ENCODE assay signal across 25 cellular contexts in the genomic region with DNA sequence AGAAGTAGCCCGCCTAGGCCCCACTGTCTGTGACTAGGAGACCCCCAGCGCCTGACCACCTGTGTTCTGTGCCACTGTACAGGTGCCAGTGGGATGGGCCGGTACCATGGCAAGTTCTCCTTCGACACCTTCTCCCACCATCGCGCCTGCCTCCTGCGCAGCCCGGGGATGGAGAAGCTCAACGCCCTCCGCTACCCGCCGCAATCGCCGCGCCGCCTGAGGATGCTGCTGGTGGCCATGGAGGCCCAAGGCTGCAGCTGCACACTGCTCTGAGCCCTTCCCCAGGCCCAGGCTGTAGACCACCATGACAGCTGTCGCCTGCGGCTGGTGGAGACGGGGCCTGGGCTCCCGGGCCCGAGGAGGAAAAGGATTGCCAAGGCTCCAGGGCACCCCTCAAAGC. TPM values are rescaled to one million over a fixed set of nuclear protein-coding genes. Genes with fewer than 3 reads are reported as not detected.
DNase-seq lines count a peak whose midpoint lies in the region; ATAC-seq and TF ChIP-seq lines count a peak whose summit lies in the region.
"Had no signal": no experiment of that assay in that cellular context is flagged by ENCODE, and none has a peak within 500 bp of the region (broad histone marks: within the 10 kb centered on the region; RNA-seq: fewer than 3 reads in every experiment).

No MANE protein-coding gene starts in this region.

- H2AFZ ChIP-seq in PC-3 (ENCODE audit: low read length) (no peak overlapping the region), neuronal stem cell (ENCODE audit: low read length) (no peak overlapping the region)
- H2AFZ ChIP-seq: GM23338 had no signal

- no peaks in the 10 kb centered on the region for H3K9me3 Mint-ChIP-seq in Calu3 (ENCODE audit: low read depth, unreplicated experiment)
- H3K9me3 Mint-ChIP-seq: activated naive CD4-positive, alpha-beta T cell treated with anti-CD3 and anti-CD28 coated beads, Interleukin-2, amount 50 U/mL, for 72 hours; GM23338 had no signal

- H3K27ac ChIP-seq in PC-3 (ENCODE audit: low read length) (peak overlapping the region; percentile 95), caudate nucleus (ENCODE audit: low read depth, low read length) (peak overlapping the region; percentile 36), neuronal stem cell (replicated peaks; ENCODE audit: low read length) (no peak overlapping the region)
- H3K27ac ChIP-seq: C4-2B, upper lobe of left lung had no signal

- H3K4me3 ChIP-seq in PC-3 (ENCODE audit: low read length) (no peak overlapping the region), neuronal stem cell (ENCODE audit: low read length in 2 of 2) (no peak overlapping the region)
- H3K4me3 ChIP-seq: GM23338, MG63, spleen, upper lobe of left lung had no signal

- H3K9ac ChIP-seq in PC-3 (ENCODE audit: low read length), result peak overlapping the region; percentile 96
- H3K9ac ChIP-seq in neuronal stem cell (ENCODE audit: low read depth, low read length, poor library complexity), result peak overlapping the region; percentile 55

- no peaks in the 10 kb centered on the region for H3K9me2 ChIP-seq in PC-3 (replicated peaks; ENCODE audit: low read length)

- peaks cover 16% of the 10 kb centered on the region for H3K79me1 ChIP-seq in neuronal stem cell (ENCODE audit: low read depth, low read length)

- CTCF ChIA-PET in Calu3 (lab: Charles Lee), result no interaction called here
- CTCF ChIA-PET in PC-3 (lab: Charles Lee), result no interaction called here

- H3K27me3 ChIP-seq in PC-3 (ENCODE audit: low read length) (no peaks in the 10 kb centered on the region), neuronal stem cell (ENCODE audit: control insufficient read depth in 3 of 3, insufficient read depth in 3 of 3, low read depth in 1 of 3, low read length in 3 of 3) (no peaks in the 10 kb centered on the region)
- H3K27me3 ChIP-seq: MG63, spleen, upper lobe of left lung had no signal

- POLR2A ChIA-PET in PC-3 (lab: Charles Lee; ENCODE audit: unreplicated experiment), result no interaction called here

- peak overlapping the region; percentile 82 for H3K27ac Mint-ChIP-seq in Calu3 (ENCODE audit: unreplicated experiment)
- H3K27ac Mint-ChIP-seq: activated naive CD4-positive, alpha-beta T cell treated with anti-CD3 and anti-CD28 coated beads, Interleukin-2, amount 50 U/mL, for 72 hours; GM23338 had no signal

- no peak for ATAC-seq in PC-3
- ATAC-seq: activated naive CD4-positive, alpha-beta T cell treated with anti-CD3 and anti-CD28 coated beads, Interleukin-2, amount 50 U/mL, for 72 hours; GM23338; left lobe of liver had no signal

- H3K4me2 ChIP-seq in PC-3 (ENCODE audit: low read length), result peak overlapping the region; percentile 70
- no peak overlapping the region for H3K4me2 ChIP-seq in neuronal stem cell (ENCODE audit: insufficient read depth, low read length, poor library complexity, severe bottlenecking)
- H3K4me2 ChIP-seq: GM23338 had no signal

- peaks cover 31% of the 10 kb centered on the region for H3K4me1 Mint-ChIP-seq in Calu3 (ENCODE audit: low read depth, unreplicated experiment)

- WGBS in neuronal stem cell (ENCODE audit: extremely low coverage in 2 of 2, insufficient read length in 2 of 2, insufficient replicate concordance in 1 of 2), 2 donors, result no CpG with 5 or more reads among the region's 21 CpGs

- H3K36me3 Mint-ChIP-seq in Calu3 (ENCODE audit: insufficient read depth, unreplicated experiment), result peaks cover 70% of the 10 kb centered on the region

- no peak overlapping the region for H2BK120ac ChIP-seq in neuronal stem cell (ENCODE audit: low read depth, low read length)

- no peak overlapping the region for H3K4ac ChIP-seq in neuronal stem cell (ENCODE audit: low read length)

- peak overlapping the region; percentile 21 for H3K4me3 Mint-ChIP-seq in Calu3 (ENCODE audit: low read depth, unreplicated experiment)
- H3K4me3 Mint-ChIP-seq: GM23338 had no signal

- H4K91ac ChIP-seq in neuronal stem cell (ENCODE audit: low read depth, low read length, poor library complexity), result no peak overlapping the region

- H3K14ac ChIP-seq in neuronal stem cell (ENCODE audit: low read length), result no peak overlapping the region

- intact Hi-C loops in Calu3 (cut with micrococcal nuclease; ENCODE audit: unreplicated experiment), result no loop called here
- intact Hi-C loops in PC-3 (cut with micrococcal nuclease), result no loop called here

- no peaks in the 10 kb centered on the region for H4K20me1 ChIP-seq in PC-3 (ENCODE audit: low read length)

- H3K9me3 ChIP-seq in PC-3 (ENCODE audit: low read length) (no peaks in the 10 kb centered on the region), neuronal stem cell (replicated peaks in 1 of 2; ENCODE audit: control insufficient read depth in 2 of 2, insufficient read depth in 1 of 2, low read depth in 1 of 2, low read length in 2 of 2) (peaks cover 1 to 17% of the 10 kb centered on the region in 2 donors)
- H3K9me3 ChIP-seq: upper lobe of left lung had no signal

- TF ChIP-seq CTCF in Calu3 (IDR thresholded peaks at IDR 0.05; ENCODE audit: unreplicated experiment) (no peak), PC-3 (conservative IDR thresholded peaks at IDR 0.05; ENCODE audit: low read depth, low read length) (no peak)

- DNase-seq in Calu3 (no peak), PC-3 (no peak), caudate nucleus (lab: John Stamatoyannopoulos, UW) (no peak), neuronal stem cell (ENCODE audit: low spot score) (no peak), EL (no peak), Kasumi-1 (lab: John Stamatoyannopoulos, UW) (no peak), NCI-H187 treated with DMSO at 0.1 percent for 48 hours (lab: John Stamatoyannopoulos, UW) (no peak), NCI-H1105 treated with DMSO at 0.1 percent for 48 hours (lab: John Stamatoyannopoulos, UW) (no peak)
- DNase-seq: activated CD4-positive, alpha-beta T cell treated with anti-CD3 and anti-CD28 coated beads for 4 hours; activated T-cell treated with anti-CD3 and anti-CD28 coated beads for 4 hours; DND-41; naive B cell; NCI-H2081; NCI-H2227 treated with DMSO at 0.1 percent for 48 hours; NCI-H69; RPMI8226; spleen; stimulated activated CD4-positive, alpha-beta T cell treated with anti-CD3 and anti-CD28 coated beads, Interleukin-2, amount 100 ng/mL, for 48 hours had no signal

- H3K36me3 ChIP-seq in PC-3 (ENCODE audit: low read depth, low read length) (peaks cover 9% of the 10 kb centered on the region; the same call in 1 of the 2 replicates), neuronal stem cell (replicated peaks in 1 of 2; ENCODE audit: control insufficient read depth in 2 of 2, insufficient read depth in 2 of 2, low read length in 2 of 2) (peaks cover 7 to 20% of the 10 kb centered on the region in 2 donors)

- H2BK5ac ChIP-seq in neuronal stem cell (ENCODE audit: low read length), result no peak overlapping the region

- H3K23ac ChIP-seq in neuronal stem cell (ENCODE audit: low read depth, low read length, poor library complexity), result no peak overlapping the region

- peaks cover 39% of the 10 kb centered on the region for H3K79me2 ChIP-seq in PC-3 (ENCODE audit: low read length)

- no peak overlapping the region for H2AK5ac ChIP-seq in neuronal stem cell (ENCODE audit: low read depth, low read length)

- H3K4me1 ChIP-seq in PC-3 (ENCODE audit: insufficient read depth, low read length) (peaks cover 44% of the 10 kb centered on the region), neuronal stem cell (ENCODE audit: control insufficient read depth in 2 of 2, insufficient read depth in 1 of 2, low read depth in 1 of 2, low read length in 2 of 2) (peaks cover 14% of the 10 kb centered on the region in 2 donors)

- H4K8ac ChIP-seq in neuronal stem cell (ENCODE audit: low read depth, low read length), result no peak overlapping the region

- no peak overlapping the region for H2BK15ac ChIP-seq in neuronal stem cell (ENCODE audit: low read length)

- no peak overlapping the region for H2BK12ac ChIP-seq in neuronal stem cell (ENCODE audit: low read length)

- no peak overlapping the region for H3K18ac ChIP-seq in neuronal stem cell (ENCODE audit: low read length)

- peaks cover 8% of the 10 kb centered on the region for H3F3A ChIP-seq in PC-3 (ENCODE audit: low read length, unreplicated experiment)

- BruUV-seq in Calu3 (replicated peaks; lab: Mats Ljungman, UMichigan) (no TSS peak), PC-3 (replicated peaks; lab: Mats Ljungman, UMichigan) (no TSS peak)

- H3K27me3 Mint-ChIP-seq in Calu3 (ENCODE audit: unreplicated experiment), result no peaks in the 10 kb centered on the region

RNA-seq across cellular contexts. Expression of gene NDUFS8, which starts 2.8 kb away (rescaled TPM):
- total RNA-seq in Calu3 (2022) (163 and 166 TPM in 2 replicates), PC-3 (2014; rRNA removed) (560 and 576 TPM in 2 replicates)
- 144 TPM for polyA plus RNA-seq in neuronal stem cell (2013, experiment 1 of 2)
- 148 TPM for polyA plus RNA-seq in neuronal stem cell (2013, experiment 2 of 2)

RNA-seq across cellular contexts. Expression of gene TCIRG1, which starts 11.2 kb away (rescaled TPM):
- 42.1 and 49.7 TPM in 2 replicates for total RNA-seq in Calu3 (2022)
- total RNA-seq in PC-3 (2014; rRNA removed), result 183 and 203 TPM in 2 replicates
- 5.7 TPM for polyA plus RNA-seq in neuronal stem cell (2013, experiment 1 of 2)
- 4.8 TPM for polyA plus RNA-seq in neuronal stem cell (2013, experiment 2 of 2)

RNA-seq across cellular contexts. Expression of gene ALDH3B1, which starts 17.5 kb away (rescaled TPM):
- total RNA-seq in Calu3 (2022) (41.6 and 68.2 TPM in 2 replicates), PC-3 (2014; rRNA removed) (26.0 and 28.1 TPM in 2 replicates)
- polyA plus RNA-seq in neuronal stem cell (2013, experiment 1 of 2), result 0.25 TPM
- 0.22 TPM for polyA plus RNA-seq in neuronal stem cell (2013, experiment 2 of 2)
- total RNA-seq: GM23338; T-helper 2 cell treated with Interferon-gamma antibody and Interleukin-4, amounts not matched to agents 100 ng/mL and 5 ng/mL, for 36 hours had no signal

RNA-seq across cellular contexts. Expression of gene UNC93B1, which starts 23.8 kb away (rescaled TPM):
- total RNA-seq in Calu3 (2022) (71.2 and 92.6 TPM in 2 replicates), PC-3 (2014; rRNA removed) (66.8 and 77.0 TPM in 2 replicates)
- 4.9 TPM for polyA plus RNA-seq in neuronal stem cell (2013, experiment 1 of 2)
- polyA plus RNA-seq in neuronal stem cell (2013, experiment 2 of 2), result 4.6 TPM
